8 cellular contexts compared by ENCODE assay signal in the genomic region with DNA sequence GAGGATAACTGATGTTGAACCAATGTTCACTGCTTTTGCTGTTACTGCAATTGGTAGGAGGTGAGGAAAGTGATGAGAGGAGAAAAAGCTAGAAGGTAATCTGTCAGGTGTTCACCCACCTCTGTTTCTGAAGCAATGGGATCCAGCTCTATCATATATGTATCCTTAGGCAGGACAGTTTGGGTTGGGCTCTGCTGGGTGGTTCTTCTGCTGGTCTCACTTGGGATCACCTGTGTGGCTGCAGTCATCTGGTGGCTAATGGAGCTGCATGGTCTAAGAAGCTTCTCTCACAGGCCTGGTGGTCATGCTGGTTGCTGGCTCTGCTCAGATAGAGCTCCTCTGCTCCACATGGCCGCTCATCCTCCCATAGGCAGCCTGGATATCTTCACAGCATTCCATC.
"Had no signal": no experiment of that assay in that cellular context is flagged by ENCODE, and none has a peak within 500 bp of the region (broad histone marks: within the 10 kb centered on the region; RNA-seq: fewer than 3 reads in every experiment).

No MANE protein-coding gene starts in this region.

- DNase-seq: GDM1, GF-D8 had no signal

- H3K4me3 ChIP-seq: GM12878 had no signal

- FAIRE-seq: G401.6, GM12878, GM12891, GM12892, GM18507, GM19239 had no signal

- ATAC-seq: GM12878 had no signal
